ENCODE assay signal across 16 cellular contexts in the genomic region with DNA sequence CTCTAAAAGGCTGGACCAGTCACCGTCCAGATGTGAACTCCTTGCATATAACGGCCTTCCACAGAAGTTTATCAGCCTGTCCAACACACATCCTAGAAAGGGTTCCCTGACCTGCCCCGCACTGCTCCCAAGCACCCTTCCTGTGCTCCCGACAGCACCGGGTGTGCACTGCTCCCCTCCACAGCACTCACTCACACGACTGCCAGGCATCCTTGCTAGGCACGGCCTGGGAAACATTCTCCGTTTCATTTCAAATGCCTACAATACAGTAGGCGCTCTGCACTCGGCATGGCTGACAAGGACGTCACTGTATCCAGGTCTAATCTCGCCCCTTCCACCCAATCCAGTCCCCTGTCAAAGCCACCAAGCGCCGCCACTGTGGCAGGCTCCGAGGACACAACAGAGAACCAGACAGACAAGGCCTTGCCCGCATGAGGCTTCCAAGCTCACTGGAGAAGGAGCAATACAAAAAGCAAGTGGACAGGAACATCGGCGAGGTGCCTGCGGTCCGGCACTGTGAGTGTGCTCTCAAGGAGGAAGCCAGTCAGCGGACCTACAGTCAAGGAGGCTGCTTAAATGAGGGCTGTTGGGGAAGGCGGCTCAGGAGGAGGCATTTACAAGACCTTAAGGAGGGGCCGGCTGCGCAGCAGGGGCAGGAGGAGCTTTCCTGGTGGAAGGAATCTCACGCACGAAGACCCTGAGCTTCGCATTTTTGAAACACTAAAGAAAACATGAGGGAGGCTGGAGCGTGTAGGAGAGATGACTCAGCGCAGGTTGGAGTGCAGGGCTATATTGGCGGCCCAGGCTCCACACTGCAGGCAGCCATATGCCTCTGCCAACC. TPM values are rescaled to one million over a fixed set of nuclear protein-coding genes. Genes with fewer than 3 reads are reported as not detected.
DNase-seq lines count a peak whose midpoint lies in the region; ATAC-seq, FAIRE-seq and TF ChIP-seq lines count a peak whose summit lies in the region.
"Had no signal": no experiment of that assay in that cellular context is flagged by ENCODE, and none has a peak within 500 bp of the region (broad histone marks: within the 10 kb centered on the region; RNA-seq: fewer than 3 reads in every experiment).

No MANE protein-coding gene starts in this region.

- no TSS peak for BruUV-seq in K562 (replicated peaks; lab: Mats Ljungman, UMichigan)

- no peak overlapping the region for H3K4me2 ChIP-seq in K562 (ENCODE audit: insufficient read depth, low read length)
- peak overlapping the region; percentile 57 for H3K4me2 ChIP-seq in smooth muscle cell

- peaks cover 9% of the 10 kb centered on the region for H3F3A ChIP-seq in smooth muscle cell (ENCODE audit: low read depth)

- no peak overlapping the region for H3K4me3 Mint-ChIP-seq in CD4-positive, alpha-beta memory T cell
- H3K4me3 Mint-ChIP-seq: activated CD4-positive, alpha-beta T cell treated with anti-CD3 and anti-CD28 coated beads, Interleukin-2, amount 10 ng/mL, durations not matched to agents 7 days and 5 days; activated T-helper 1 cell treated with anti-CD3 and anti-CD28 coated beads, Interleukin-12 subunit alpha, Interleukin-12 subunit beta, Interleukin-2, Interleukin-4 antibody, amounts not matched to agents 30 ng/mL and 10 ng/mL and 1 ng/mL, durations not matched to agents 14 hours and 24 hours and 36 hours had no signal

- H3K4me1 ChIP-seq in K562 (replicated peaks in 1 of 2; ENCODE audit: control insufficient read depth in 2 of 2, insufficient read depth in 2 of 2, low read length in 2 of 2) (peaks cover 0 to 17% of the 10 kb centered on the region in 2 experiments; a peak in 2 of 5 replicates), iPS-20b (ENCODE audit: insufficient read depth, low read length) (peaks cover 41% of the 10 kb centered on the region; the same call in 1 of the 2 replicates), smooth muscle cell (ENCODE audit: low read depth) (peaks cover 12% of the 10 kb centered on the region)
- no peaks in the 10 kb centered on the region for H3K4me1 ChIP-seq in CD4-positive, alpha-beta memory T cell (ENCODE audit: insufficient read depth, low read length)

- H3K9me3 Mint-ChIP-seq in CD4-positive, alpha-beta memory T cell = no peaks in the 10 kb centered on the region
- H3K9me3 Mint-ChIP-seq: activated CD4-positive, alpha-beta T cell treated with anti-CD3 and anti-CD28 coated beads, Interleukin-2, amount 10 ng/mL, durations not matched to agents 7 days and 5 days; activated T-helper 1 cell treated with anti-CD3 and anti-CD28 coated beads, Interleukin-12 subunit alpha, Interleukin-12 subunit beta, Interleukin-2, Interleukin-4 antibody, amounts not matched to agents 30 ng/mL and 10 ng/mL and 1 ng/mL, durations not matched to agents 14 hours and 24 hours and 36 hours had no signal

- no peak for FAIRE-seq in K562 (lab: Jason Lieb, UNC)
- FAIRE-seq: keratinocyte had no signal

- TF ChIP-seq CTCF in K562 (IDR thresholded peaks at IDR 0.05 in 2 of 3, conservative IDR thresholded peaks at IDR 0.05 in 1 of 3; ENCODE audit: insufficient read depth in 2 of 3, low read depth in 1 of 3, low read length in 3 of 3) (no peak), smooth muscle cell (IDR thresholded peaks at IDR 0.05; ENCODE audit: borderline replicate concordance, insufficient read depth, poor library complexity, severe bottlenecking) (peak; percentile 8)

- H3K9ac ChIP-seq in K562 (ENCODE audit: insufficient read depth in 1 of 2, low read depth in 2 of 2, low read length in 2 of 2) (peak overlapping the region in 1 of 2 experiments; percentile 1; a peak in 1 of 4 replicates), iPS-20b (ENCODE audit: low read depth, low read length) (peak overlapping the region; percentile 57; the same call in 1 of the 2 replicates), smooth muscle cell (ENCODE audit: low read depth) (peak overlapping the region; percentile 6)

- peak; percentile 54; the same call in 1 of the 3 replicates for ATAC-seq in K562

- H3K27me3 ChIP-seq in H7 (ENCODE audit: control insufficient read depth, insufficient read depth, low read length) (no peaks in the 10 kb centered on the region), K562 (ENCODE audit: control insufficient read depth in 2 of 2, insufficient read depth in 2 of 2, low read length in 2 of 2) (no peaks in the 10 kb centered on the region), iPS-20b (ENCODE audit: insufficient read depth, low read length) (no peaks in the 10 kb centered on the region), smooth muscle cell (ENCODE audit: low read depth) (no peaks in the 10 kb centered on the region)
- no peaks in the 10 kb centered on the region for H3K27me3 ChIP-seq in CD4-positive, alpha-beta memory T cell (ENCODE audit: insufficient read depth, low read length)
- H3K27me3 ChIP-seq: cardiac muscle cell, esophagus muscularis mucosa had no signal

- peaks cover 0 to 10% (median 5%) of the 10 kb centered on the region in 4 donors for H3K4me1 Mint-ChIP-seq in CD4-positive, alpha-beta memory T cell

- H3K36me3 Mint-ChIP-seq in CD4-positive, alpha-beta memory T cell = peaks cover 7 to 8% of the 10 kb centered on the region in 2 donors

- peak; percentile 79 for DNase-seq in H7
- DNase-seq in K562 (ENCODE audit: extremely low read depth in 1 of 4, low spot score in 3 of 4) = no peak
- DNase-seq in smooth muscle cell (lab: John Stamatoyannopoulos, UW; ENCODE audit: unreplicated experiment) = no peak
- DNase-seq in CD4-positive, alpha-beta memory T cell = no peak
- no peak for DNase-seq in SW480 (ENCODE audit: low spot score)
- DNase-seq in NCI-H187 treated with DMSO at 0.1 percent for 48 hours (lab: John Stamatoyannopoulos, UW) = no peak
- DNase-seq in NCI-H69 (lab: John Stamatoyannopoulos, UW) = no peak
- DNase-seq: activated CD4-positive, alpha-beta T cell treated with anti-CD3 and anti-CD28 coated beads, Interleukin-2, amount 10 ng/mL, durations not matched to agents 7 days and 5 days; Kasumi-1; NCI-H2107; T-helper 1 cell had no signal

- CTCF ChIA-PET in K562 (lab: Yijun Ruan, JAX; ENCODE audit: low intra/inter-chr PET ratio) = no interaction called here
- CTCF ChIA-PET in CD4-positive, alpha-beta memory T cell (lab: Charles Lee; ENCODE audit: partially characterized antibody) = no interaction called here

- H4K20me1 ChIP-seq in K562 (replicated peaks; ENCODE audit: control insufficient read depth, insufficient read depth, low read length) = peaks cover 7% of the 10 kb centered on the region; the same call in 1 of the 2 replicates
- peaks cover 63% of the 10 kb centered on the region for H4K20me1 ChIP-seq in smooth muscle cell (ENCODE audit: low read depth)

- H3K27ac ChIP-seq in K562 (ENCODE audit: extremely low read depth, low read depth, low read length) = no peak overlapping the region
- H3K27ac ChIP-seq in iPS-20b (ENCODE audit: low read length) = peak overlapping the region; percentile 84
- H3K27ac ChIP-seq in smooth muscle cell (ENCODE audit: low read depth) = peak overlapping the region; percentile 85
- H3K27ac ChIP-seq in CD4-positive, alpha-beta memory T cell (ENCODE audit: low read depth, low read length) = no peak overlapping the region
- H3K27ac ChIP-seq: cardiac muscle cell, esophagus muscularis mucosa had no signal

- TF ChIP-seq RAD21 in K562 (CRISPR knock-in tag; conservative IDR thresholded peaks at IDR 0.05 in 1 of 2, IDR thresholded peaks at IDR 0.05 in 1 of 2) = no peak

- peak overlapping the region in 1 of 7 donors; percentile 25 for H3K27ac Mint-ChIP-seq in CD4-positive, alpha-beta memory T cell
- H3K27ac Mint-ChIP-seq: activated T-helper 1 cell treated with anti-CD3 and anti-CD28 coated beads, Interleukin-12 subunit alpha, Interleukin-12 subunit beta, Interleukin-2, Interleukin-4 antibody, amounts not matched to agents 30 ng/mL and 10 ng/mL and 1 ng/mL, durations not matched to agents 14 hours and 24 hours and 36 hours had no signal

- H3K36me3 ChIP-seq in H7 (replicated peaks; ENCODE audit: control insufficient read depth, insufficient read depth, low read length) (no peaks in the 10 kb centered on the region; the same call in none of the 2 replicates), K562 (ENCODE audit: control insufficient read depth, insufficient read depth, low read length) (no peaks in the 10 kb centered on the region), iPS-20b (ENCODE audit: insufficient read depth, low read depth, low read length) (no peaks in the 10 kb centered on the region; the same call in 1 of the 2 replicates), smooth muscle cell (ENCODE audit: low read depth) (no peaks in the 10 kb centered on the region)
- H3K36me3 ChIP-seq in CD4-positive, alpha-beta memory T cell (ENCODE audit: insufficient read depth, low read length) = no peaks in the 10 kb centered on the region
- H3K36me3 ChIP-seq: cardiac muscle cell had no signal

- intact Hi-C loops in K562 (cut with micrococcal nuclease) = no loop called here
- intact Hi-C loops in CD4-positive, alpha-beta memory T cell (cut with micrococcal nuclease) = no loop called here

- POLR2A ChIA-PET in K562 (lab: Yijun Ruan, JAX) = interaction anchor here (0.6 to 1.7 kb wide), 4 partner anchors 11 to 343 kb away, joined by 3 to 7 read pairs (median 4); no protein-coding TSS in a partner anchor
- POLR2A ChIA-PET in CD4-positive, alpha-beta memory T cell (lab: Charles Lee; ENCODE audit: partially characterized antibody) = no interaction called here

- no peak overlapping the region for H2AFZ ChIP-seq in K562 (ENCODE audit: low read depth, low read length)
- H2AFZ ChIP-seq in smooth muscle cell (ENCODE audit: low read depth) = no peak overlapping the region

- H3K4me3 ChIP-seq in H7 (ENCODE audit: insufficient read depth, low read depth, low read length) (no peak overlapping the region), K562 (no peak overlapping the region), iPS-20b (ENCODE audit: low read length) (peak overlapping the region; percentile 33; the same call in 1 of the 2 replicates), smooth muscle cell (no peak overlapping the region)
- H3K4me3 ChIP-seq in CD4-positive, alpha-beta memory T cell (ENCODE audit: low read length in 2 of 2) = no peak overlapping the region
- H3K4me3 ChIP-seq: cardiac muscle cell, esophagus muscularis mucosa had no signal

- WGBS in K562 (ENCODE audit: insufficient coverage, low coverage, missing lambda C conversion rate) = 86% methylated on average over 30 of the region's 30 CpGs
- WGBS in smooth muscle cell (ENCODE audit: low lambda C conversion rate) = 57% methylated on average over 30 of the region's 30 CpGs

- no peaks in the 10 kb centered on the region for H3K9me1 ChIP-seq in K562 (ENCODE audit: control insufficient read depth, insufficient read depth, low read length)

- H3K27me3 Mint-ChIP-seq in CD4-positive, alpha-beta memory T cell = no peaks in the 10 kb centered on the region
- H3K27me3 Mint-ChIP-seq: activated CD4-positive, alpha-beta T cell treated with anti-CD3 and anti-CD28 coated beads, Interleukin-2, amount 10 ng/mL, durations not matched to agents 7 days and 5 days had no signal

- H3K79me2 ChIP-seq in K562 (ENCODE audit: control insufficient read depth, insufficient read depth, low read length) = peaks cover 20% of the 10 kb centered on the region
- H3K79me2 ChIP-seq in smooth muscle cell (ENCODE audit: low read depth) = peaks cover 99% of the 10 kb centered on the region

- in situ Hi-C loops in K562 (cut with MboI) = no loop called here

- no peaks in the 10 kb centered on the region for H3K9me3 ChIP-seq in K562 (replicated peaks; ENCODE audit: control insufficient read depth, insufficient read depth, low read depth, low read length)
- no peaks in the 10 kb centered on the region for H3K9me3 ChIP-seq in iPS-20b (ENCODE audit: insufficient read depth, low read depth, low read length)
- H3K9me3 ChIP-seq in smooth muscle cell (replicated peaks; ENCODE audit: low read depth) = no peaks in the 10 kb centered on the region
- no peaks in the 10 kb centered on the region for H3K9me3 ChIP-seq in CD4-positive, alpha-beta memory T cell (ENCODE audit: control insufficient read depth in 1 of 2, low read length in 2 of 2)
- H3K9me3 ChIP-seq: esophagus muscularis mucosa had no signal

- no peak for TF ChIP-seq EP300 in K562 (IDR thresholded peaks at IDR 0.05; ENCODE audit: low read length)

- no peak for TF ChIP-seq POLR2A in K562 (conservative IDR thresholded peaks at IDR 0.05)

RNA-seq across cellular contexts. Expression of a gene that starts 29.2 kb away (rescaled TPM):
- 23.3 and 44.4 TPM in 2 replicates for total RNA-seq in H7 (2014; rRNA removed; shearing (Covaris generic))
- total RNA-seq in K562 (2011; cell fraction: chromatin; rRNA removed; ENCODE audit: low replicate concordance) = 34.3 and 48.1 TPM in 2 replicates
- 27.5 and 29.5 TPM in 2 replicates for total RNA-seq in K562 (2011; cell fraction: nucleolus; rRNA removed)
- 23.2 and 24.7 TPM in 2 replicates for total RNA-seq in K562 (2011; cell fraction: nucleoplasm; rRNA removed)
- total RNA-seq in K562 (2014; rRNA removed) (3.6 and 6.3 TPM in 2 replicates), K562 (2014; rRNA removed; fragmentation: Illumina TruSeq; extraction: Trizol) (6.6 and 8.4 TPM in 2 replicates), K562 (2015; rRNA removed; fragmentation: Illumina TruSeq; extraction: Trizol) (9.2 and 9.6 TPM in 2 replicates), K562 (2021) (24.5 and 25.0 TPM in 2 replicates), smooth muscle cell (20.3 and 32.9 TPM in 2 replicates)
- polyA plus RNA-seq in K562 (2011; rRNA removed) (32.7 and 34.2 TPM in 2 replicates), K562 (2014; fragmentation: Illumina TruSeq; extraction: Trizol) (19.4 and 20.7 TPM in 2 replicates), K562 (2014; fragmentation: Nextera tagmentation; extraction: Ambion mirVana) (1 to 10 TPM in 1 of 2 experiments, under 1 TPM in 1; 0.65 to 2.2 TPM), K562 (2014; rRNA removed) (16.4 and 18.3 TPM in 2 replicates), smooth muscle cell (34.7 and 41.2 TPM in 2 replicates)
- polyA plus RNA-seq in K562 (2011; cell fraction: cytosol; rRNA removed) = 30.5 and 36.3 TPM in 2 replicates
- polyA plus RNA-seq in K562 (2011; cell fraction: nucleus; rRNA removed) = 18.5 and 19.3 TPM in 2 replicates
- 18.1 and 31.2 TPM in 2 replicates for polyA plus RNA-seq in K562 (2012)
- 30.0 and 50.8 TPM in 2 replicates for polyA minus RNA-seq in K562 (2011; rRNA and poly(A)+ RNA removed)
- 22.2 and 27.2 TPM in 2 replicates for polyA minus RNA-seq in K562 (2011; cell fraction: cytosol; rRNA and poly(A)+ RNA removed)
- 6.3 and 10.7 TPM in 2 replicates for polyA minus RNA-seq in K562 (2011; cell fraction: nucleus; rRNA and poly(A)+ RNA removed)
- 10 to 100 TPM; 14.9 to 16.6 TPM for total RNA-seq in CD4-positive, alpha-beta memory T cell
- 10 to 100 TPM in 1 of 2 donors, 1 to 10 TPM in 1; 4.4 to 10.2 TPM for polyA plus RNA-seq in CD4-positive, alpha-beta memory T cell

Comparison
In these comparisons a context has a peak if more than half of its experiments do, and no peak if none do; other contexts are left out.
1. H3K27ac ChIP-seq: peak in iPS-20b (single experiment) and smooth muscle cell (single experiment); none in K562 (single experiment) and CD4-positive, alpha-beta memory T cell (single experiment).